ENCODE assay signal across 10 cellular contexts in genomic region chr6:156953125-156953477, GRCh38.
DNase-seq lines count a peak whose midpoint lies in the region; ATAC-seq and TF ChIP-seq lines count a peak whose summit lies in the region.
"Had no signal": no experiment of that assay in that cellular context is flagged by ENCODE, and none has a peak within 500 bp of the region (broad histone marks: within the 10 kb centered on the region; RNA-seq: fewer than 3 reads in every experiment).

No MANE protein-coding gene starts in this region.

- peaks cover 45% of the 10 kb centered on the region for H3K4me1 Mint-ChIP-seq in activated T-helper 2 cell treated with anti-CD3 and anti-CD28 coated beads, Interferon-gamma antibody, Interleukin-2, Interleukin-4, amounts not matched to agents 10 μg/mL and 5 μg/mL and 100 μg/mL, durations not matched to agents 14 hours and 24 hours and 36 hours (ENCODE audit: low read depth)

- no peak overlapping the region for H3K4me3 Mint-ChIP-seq in activated T-helper 2 cell treated with anti-CD3 and anti-CD28 coated beads, Interferon-gamma antibody, Interleukin-2, Interleukin-4, amounts not matched to agents 10 μg/mL and 5 μg/mL and 100 μg/mL, durations not matched to agents 14 hours and 24 hours and 36 hours (ENCODE audit: low read depth)
- H3K4me3 Mint-ChIP-seq: CD8-positive, alpha-beta T cell had no signal

- in situ Hi-C loops in transverse colon (cut with MboI; ENCODE audit: low pct_ligation_motif_present in 1 of 4, low pct_unique_long_range_greater_than_20kb in 1 of 4, low sequenced_read_pairs in 3 of 4): no loop called here

- H3K27ac Mint-ChIP-seq in activated T-helper 2 cell treated with anti-CD3 and anti-CD28 coated beads, Interferon-gamma antibody, Interleukin-2, Interleukin-4, amounts not matched to agents 10 μg/mL and 5 μg/mL and 100 μg/mL, durations not matched to agents 14 hours and 24 hours and 36 hours: peak overlapping the region; percentile 12
- H3K27ac Mint-ChIP-seq: CD8-positive, alpha-beta T cell had no signal

- no peak overlapping the region for H3K9ac ChIP-seq in iPS-20b (ENCODE audit: low read depth, low read length)

- DNase-seq in Right ventricle myocardium inferior (ENCODE audit: missing footprints): no peak
- DNase-seq in left cardiac atrium: no peak
- DNase-seq in activated T-helper 2 cell treated with anti-CD3 and anti-CD28 coated beads, Interferon-gamma antibody, Interleukin-2, Interleukin-4, amounts not matched to agents 10 μg/mL and 5 μg/mL and 100 μg/mL, durations not matched to agents 14 hours and 24 hours and 36 hours (ENCODE audit: low spot score): no peak
- no peak for DNase-seq in transverse colon
- no peak for DNase-seq in putamen (ENCODE audit: low spot score)
- no peak for DNase-seq in COLO829 (ENCODE audit: low spot score)
- DNase-seq: substantia nigra had no signal

- H3K9me3 ChIP-seq in iPS-20b (ENCODE audit: insufficient read depth, low read depth, low read length) (no peaks in the 10 kb centered on the region), transverse colon (no peaks in the 10 kb centered on the region)

- no peaks in the 10 kb centered on the region for H3K27me3 ChIP-seq in iPS-20b (ENCODE audit: insufficient read depth, low read length)
- no peaks in the 10 kb centered on the region for H3K27me3 ChIP-seq in transverse colon

- no peaks in the 10 kb centered on the region for H3K27me3 Mint-ChIP-seq in activated T-helper 2 cell treated with anti-CD3 and anti-CD28 coated beads, Interferon-gamma antibody, Interleukin-2, Interleukin-4, amounts not matched to agents 10 μg/mL and 5 μg/mL and 100 μg/mL, durations not matched to agents 14 hours and 24 hours and 36 hours (ENCODE audit: low read depth)

- ATAC-seq in Right ventricle myocardium inferior (peak; percentile 6), left cardiac atrium (no peak), GM18519 (IDR thresholded peaks at IDR 0.05; ENCODE audit: low FRiP score, unreplicated experiment) (no peak)

- H3K4me3 ChIP-seq in iPS-20b (ENCODE audit: low read length): no peak overlapping the region
- no peak overlapping the region for H3K4me3 ChIP-seq in transverse colon

- H3K27ac ChIP-seq in iPS-20b (ENCODE audit: low read length) (peak overlapping the region; percentile 39), transverse colon (peak overlapping the region; percentile 28 to 56 (median 38))

- H3K4me1 ChIP-seq in iPS-20b (ENCODE audit: insufficient read depth, low read length): peaks cover 27% of the 10 kb centered on the region
- H3K4me1 ChIP-seq in transverse colon: peaks cover 24 to 67% (median 46%) of the 10 kb centered on the region in 4 donors

- no peak for TF ChIP-seq CTCF in transverse colon (IDR thresholded peaks at IDR 0.05)

- 0 out of 2 replicates have a peak, but pooled peaks cover 8% of the 10 kb centered on the region for H3K36me3 ChIP-seq in iPS-20b (ENCODE audit: insufficient read depth, low read depth, low read length)
- no peaks in the 10 kb centered on the region for H3K36me3 ChIP-seq in transverse colon

- TF ChIP-seq EP300 in transverse colon (IDR thresholded peaks at IDR 0.05; ENCODE audit: low read depth): no peak

- no peak for TF ChIP-seq POLR2A in transverse colon (IDR thresholded peaks at IDR 0.05)

- WGBS in transverse colon (ENCODE audit: low coverage in 1 of 2), 2 donors: 38 to 70% methylated on average over 2 to 3 of the region's 3 CpGs

- intact Hi-C loops in Right ventricle myocardium inferior (cut with DNase I): loop anchor here (5.0 to 10.0 kb wide), 2 partner anchors 266 to 388 kb away; no protein-coding TSS in a partner anchor
- intact Hi-C loops in left cardiac atrium (cut with DNase I): loop anchor here in 1 of 2 donors (10.0 kb wide), 1 partner anchor 168 kb away; no protein-coding TSS in a partner anchor
- intact Hi-C loops in activated T-helper 2 cell treated with anti-CD3 and anti-CD28 coated beads, Interferon-gamma antibody, Interleukin-2, Interleukin-4, amounts not matched to agents 10 μg/mL and 5 μg/mL and 100 μg/mL, durations not matched to agents 14 hours and 24 hours and 36 hours (cut with micrococcal nuclease): loop anchor here (10.0 kb wide), 1 partner anchor 268 kb away; no protein-coding TSS in a partner anchor
- intact Hi-C loops in transverse colon (cut with DNase I; ENCODE audit: low total_unique reads): no loop called here

- no peaks in the 10 kb centered on the region for H3K9me3 Mint-ChIP-seq in activated T-helper 2 cell treated with anti-CD3 and anti-CD28 coated beads, Interferon-gamma antibody, Interleukin-2, Interleukin-4, amounts not matched to agents 10 μg/mL and 5 μg/mL and 100 μg/mL, durations not matched to agents 14 hours and 24 hours and 36 hours
- H3K9me3 Mint-ChIP-seq: CD8-positive, alpha-beta T cell had no signal

- H3K36me3 Mint-ChIP-seq in activated T-helper 2 cell treated with anti-CD3 and anti-CD28 coated beads, Interferon-gamma antibody, Interleukin-2, Interleukin-4, amounts not matched to agents 10 μg/mL and 5 μg/mL and 100 μg/mL, durations not matched to agents 14 hours and 24 hours and 36 hours (ENCODE audit: low read depth): no peaks in the 10 kb centered on the region
